In the genomic region with DNA sequence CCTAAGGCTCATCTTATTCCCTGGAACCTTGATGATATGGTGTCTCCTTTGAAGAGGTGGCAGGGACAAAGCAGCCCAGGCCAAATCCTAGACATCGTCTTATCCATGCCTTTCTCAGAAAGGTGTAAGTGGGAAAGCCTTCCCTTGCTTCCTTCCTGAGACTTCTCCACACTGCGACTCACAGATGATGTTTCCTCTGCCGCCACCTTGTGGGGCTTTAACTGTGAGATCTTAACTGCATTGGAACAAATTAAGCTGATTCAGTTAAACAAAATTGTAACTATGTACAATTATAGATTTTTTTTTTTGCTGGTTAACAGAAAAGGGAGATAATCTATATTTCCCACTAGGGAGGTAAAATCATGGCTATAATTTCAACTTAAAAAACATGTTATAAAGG, we compare ENCODE assay signal across 8 cellular contexts. TPM values are rescaled to one million over a fixed set of nuclear protein-coding genes. Genes with fewer than 3 reads are reported as not detected.
DNase-seq lines count a peak whose midpoint lies in the region; ATAC-seq and TF ChIP-seq lines count a peak whose summit lies in the region.

No MANE protein-coding gene starts in this region.

- H3K9me3 ChIP-seq in PC-9 (ENCODE audit: insufficient read depth, low read depth) (no peaks in the 10 kb centered on the region), esophagus squamous epithelium (no peaks in the 10 kb centered on the region)

- no peak overlapping the region for H3K27ac Mint-ChIP-seq in stimulated activated naive B cell treated with anti-CD40 and anti-IgM and Interleukin-4, amounts not matched to agents 10 μg/mL and 1 μg/mL and 100 μg/mL, for 72 hours

- BruUV-seq in PC-9 (replicated peaks; lab: Mats Ljungman, UMichigan), result no TSS peak

- no peaks in the 10 kb centered on the region for H3K4me1 ChIP-seq in PC-9 (replicated peaks; ENCODE audit: insufficient read depth)
- no peaks in the 10 kb centered on the region for H3K4me1 ChIP-seq in esophagus squamous epithelium

- in situ Hi-C loops in GM13977 (cut with MboI; ENCODE audit: low pct_unique_long_range_greater_than_20kb, low sequenced_read_pairs, unreplicated experiment), result no loop called here

- H3K4me1 Mint-ChIP-seq in stimulated activated naive B cell treated with anti-CD40 and anti-IgM and Interleukin-4, amounts not matched to agents 10 μg/mL and 1 μg/mL and 100 μg/mL, for 72 hours, result peaks cover 0 to 3% of the 10 kb centered on the region in 2 donors

- peaks cover 0 to 3% of the 10 kb centered on the region in 2 donors for H3K36me3 Mint-ChIP-seq in stimulated activated naive B cell treated with anti-CD40 and anti-IgM and Interleukin-4, amounts not matched to agents 10 μg/mL and 1 μg/mL and 100 μg/mL, for 72 hours

- no peaks in the 10 kb centered on the region for H3K27me3 Mint-ChIP-seq in stimulated activated naive B cell treated with anti-CD40 and anti-IgM and Interleukin-4, amounts not matched to agents 10 μg/mL and 1 μg/mL and 100 μg/mL, for 72 hours

- ATAC-seq in HG02943 (IDR thresholded peaks at IDR 0.05; ENCODE audit: low read depth, unreplicated experiment), result peak; percentile 64
- peak; percentile 54 to 59 for ATAC-seq in stimulated activated naive B cell treated with anti-CD40 and anti-IgM and Interleukin-4, amounts not matched to agents 10 μg/mL and 1 μg/mL and 100 μg/mL, for 72 hours (replicated peaks)

- H3K36me3 ChIP-seq in PC-9 (ENCODE audit: low read depth) (no peaks in the 10 kb centered on the region), esophagus squamous epithelium (no peaks in the 10 kb centered on the region)

- no peaks in the 10 kb centered on the region for H3K79me2 ChIP-seq in PC-9 (ENCODE audit: low read depth)

- H3K4me3 ChIP-seq in PC-9 (no peak overlapping the region), esophagus squamous epithelium (no peak overlapping the region)

- intact Hi-C loops in PC-9 (cut with micrococcal nuclease; ENCODE audit: unreplicated experiment), result no loop called here
- intact Hi-C loops in esophagus squamous epithelium (cut with DNase I), result no loop called here

- DNase-seq in GM13977 (ENCODE audit: low spot score), result no peak
- DNase-seq in PC-9, result no peak
- DNase-seq in esophagus squamous epithelium (lab: John Stamatoyannopoulos, UW), result no peak
- DNase-seq in stimulated activated naive B cell treated with anti-CD40 and anti-IgM and Interleukin-4, amounts not matched to agents 10 μg/mL and 1 μg/mL and 100 μg/mL, for 72 hours, result no peak
- no peak for DNase-seq in stimulated activated CD8-positive, alpha-beta memory T cell treated with anti-CD3 and anti-CD28 coated beads, Interleukin-4, amount 100 ng/mL, for 48 hours
- no peak for DNase-seq in activated CD8-positive, alpha-beta memory T cell treated with anti-CD3 and anti-CD28 coated beads, Interleukin-2, amount 50 U/mL, for 48 hours

- no peak overlapping the region for H3K4me3 Mint-ChIP-seq in stimulated activated naive B cell treated with anti-CD40 and anti-IgM and Interleukin-4, amounts not matched to agents 10 μg/mL and 1 μg/mL and 100 μg/mL, for 72 hours

- H3K27me3 ChIP-seq in PC-9 (ENCODE audit: insufficient read depth, low read depth) (no peaks in the 10 kb centered on the region), esophagus squamous epithelium (no peaks in the 10 kb centered on the region)

- H2AFZ ChIP-seq in PC-9, result no peak overlapping the region

- no peaks in the 10 kb centered on the region for H3K9me2 ChIP-seq in PC-9 (ENCODE audit: insufficient read depth)

- POLR2A ChIA-PET in PC-9 (lab: Charles Lee; ENCODE audit: unreplicated experiment), result no interaction called here

- TF ChIP-seq POLR2A in esophagus squamous epithelium (IDR thresholded peaks at IDR 0.05), result no peak

- WGBS in esophagus squamous epithelium, 2 donors, result 37 to 41% methylated on average over 3 of the region's 3 CpGs

- H3K4me2 ChIP-seq in PC-9, result no peak overlapping the region

- CTCF ChIA-PET in PC-9 (lab: Charles Lee), result interaction anchor here (0.6 kb wide), 1 partner anchor 36 kb away, joined by 5 read pairs; no protein-coding TSS in a partner anchor

- H3K9me3 Mint-ChIP-seq in stimulated activated naive B cell treated with anti-CD40 and anti-IgM and Interleukin-4, amounts not matched to agents 10 μg/mL and 1 μg/mL and 100 μg/mL, for 72 hours, result no peaks in the 10 kb centered on the region

- H4K20me1 ChIP-seq in PC-9 (ENCODE audit: insufficient read depth), result no peaks in the 10 kb centered on the region

- H3K27ac ChIP-seq in C4-2B (no peak overlapping the region), PC-9 (no peak overlapping the region), esophagus squamous epithelium (no peak overlapping the region)

- H3F3A ChIP-seq in PC-9 (ENCODE audit: insufficient read depth, low read depth), result no peaks in the 10 kb centered on the region

- TF ChIP-seq CTCF in C4-2B (conservative IDR thresholded peaks at IDR 0.05) (peak; percentile 63), GM13977 (IDR thresholded peaks at IDR 0.05; ENCODE audit: extremely low read depth, insufficient read depth, missing control alignments) (peak; percentile 66), PC-9 (conservative IDR thresholded peaks at IDR 0.05) (peak; percentile 49), esophagus squamous epithelium (IDR thresholded peaks at IDR 0.05) (peak in 4 of 6 experiments; percentile 21 to 46 (median 36))

RNA-seq across cellular contexts. Expression of a gene that starts 10.0 kb away (rescaled TPM):
- total RNA-seq in PC-9 (2021) (13.4 and 14.9 TPM in 2 replicates), esophagus squamous epithelium (10 to 100 TPM in 2 of 4 donors, 1 to 10 TPM in 2; 5.5 to 19.3 (median 13.0) TPM)

RNA-seq across cellular contexts. Expression of a gene that starts 15.5 kb away (rescaled TPM):
- total RNA-seq in PC-9 (2021), result 4.7 and 4.8 TPM in 2 replicates
- 10 to 100 TPM in 2 of 4 donors, 1 to 10 TPM in 2; 8.2 to 17.4 (median 10.8) TPM for total RNA-seq in esophagus squamous epithelium
